Comparison of ENCODE assay signal across 6 cellular contexts in genomic region chr6:32590713-32591112, GRCh38. TPM values are rescaled to one million over a fixed set of nuclear protein-coding genes. Genes with fewer than 3 reads are reported as not detected.
"Had no signal": no experiment of that assay in that cellular context is flagged by ENCODE, and none has a peak within 500 bp of the region (broad histone marks: within the 10 kb centered on the region; RNA-seq: fewer than 3 reads in every experiment).

No MANE protein-coding gene starts in this region.

RNA-seq across cellular contexts. Expression of gene HLA-DRB1, which starts 1.1 kb away (rescaled TPM):
- total RNA-seq: GM23248, HFFc6, HT1080 had no signal
- polyA plus RNA-seq: HepG2 had no signal

RNA-seq across cellular contexts. Expression of gene HLA-DQA1, which starts 46.5 kb away (rescaled TPM):
- total RNA-seq: GM23248, H4, H7, HepG2, HFFc6, HT1080 had no signal
- polyA plus RNA-seq: GM23248, HepG2 had no signal
